Comparison of ENCODE assay signal across 10 cellular contexts in genomic region chr1:161671045-161671823, GRCh38. TPM values are rescaled to one million over a fixed set of nuclear protein-coding genes. Genes with fewer than 3 reads are reported as not detected.
"Had no signal": no experiment of that assay in that cellular context is flagged by ENCODE, and none has a peak within 500 bp of the region (broad histone marks: within the 10 kb centered on the region; RNA-seq: fewer than 3 reads in every experiment).

No MANE protein-coding gene starts in this region.

RNA-seq across cellular contexts. Expression of gene FCGR2B, which starts 8.3 kb away (rescaled TPM):
- total RNA-seq: activated CD4-positive, alpha-beta T cell treated with anti-CD3 and anti-CD28 coated beads, Interleukin-2, amount 10 ng/mL, durations not matched to agents 7 days and 5 days; activated T-cell treated with anti-CD3 and anti-CD28 coated beads, Interleukin-2, amount 50 U/mL, for 72 hours; endodermal cell; epithelial cell of proximal tubule; fibroblast of lung; T-helper 1 cell treated with Interleukin-12 subunit alpha and Interleukin-12 subunit beta and Interleukin-4 antibody, amounts not matched to agents 30 ng/mL and 1 ng/mL, for 36 hours had no signal
- polyA plus RNA-seq: fibroblast of lung had no signal

RNA-seq across cellular contexts. Expression of gene FCRLA, which starts 35.8 kb away (rescaled TPM):
- total RNA-seq: activated CD4-positive, alpha-beta T cell treated with anti-CD3 and anti-CD28 coated beads, Interleukin-2, amount 10 ng/mL, durations not matched to agents 7 days and 5 days; activated naive CD4-positive, alpha-beta T cell treated with anti-CD3 and anti-CD28 coated beads, Interleukin-2, amount 50 U/mL, for 72 hours; endodermal cell; gastrocnemius medialis; mesenteric fat pad; T-helper 1 cell treated with Interleukin-12 subunit alpha and Interleukin-12 subunit beta and Interleukin-4 antibody, amounts not matched to agents 30 ng/mL and 1 ng/mL, for 36 hours had no signal

RNA-seq across cellular contexts. Expression of gene FCGR3B, which starts 40.3 kb away (rescaled TPM):
- total RNA-seq: activated CD4-positive, alpha-beta T cell treated with anti-CD3 and anti-CD28 coated beads, Interleukin-2, amount 10 ng/mL, durations not matched to agents 7 days and 5 days; activated naive CD4-positive, alpha-beta T cell treated with anti-CD3 and anti-CD28 coated beads, Interleukin-2, amount 50 U/mL, for 72 hours; endodermal cell; epithelial cell of proximal tubule; fibroblast of lung; naive thymus-derived CD8-positive, alpha-beta T cell; T-helper 1 cell treated with Interleukin-12 subunit alpha and Interleukin-12 subunit beta and Interleukin-4 antibody, amounts not matched to agents 30 ng/mL and 1 ng/mL, for 36 hours had no signal
- polyA plus RNA-seq: fibroblast of lung had no signal

RNA-seq across cellular contexts. Expression of gene FCRLB, which starts 50.1 kb away (rescaled TPM):
- total RNA-seq: activated naive CD4-positive, alpha-beta T cell treated with anti-CD3 and anti-CD28 coated beads, Interleukin-2, amount 50 U/mL, for 72 hours; gastrocnemius medialis had no signal
